31 cellular contexts compared by ENCODE assay signal in the genomic region with DNA sequence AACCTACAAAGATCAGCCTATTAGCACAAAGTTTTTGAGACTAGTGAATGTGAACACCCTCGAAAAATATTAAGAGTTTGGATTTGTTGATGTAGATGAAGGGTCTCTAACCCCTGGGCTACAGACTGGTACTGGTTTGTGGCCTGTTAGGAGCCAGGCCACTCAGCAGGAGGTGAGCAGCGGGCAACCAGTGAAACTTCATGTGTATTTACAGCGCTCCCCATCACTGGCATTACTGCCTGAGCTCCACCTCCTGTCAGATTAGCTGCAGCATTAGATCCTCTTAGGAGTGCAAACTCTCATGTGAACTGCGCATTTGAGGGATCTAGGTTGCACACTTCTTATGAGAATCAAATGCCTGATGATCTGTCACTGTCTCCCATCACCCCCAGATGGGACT.
"Had no signal": no experiment of that assay in that cellular context is flagged by ENCODE, and none has a peak within 500 bp of the region (broad histone marks: within the 10 kb centered on the region; RNA-seq: fewer than 3 reads in every experiment).

No MANE protein-coding gene starts in this region.

- DNase-seq: activated CD4-positive, alpha-beta memory T cell treated with anti-CD3 and anti-CD28 coated beads, Interleukin-2, amount 10 ng/mL, durations not matched to agents 7 days and 5 days; activated CD4-positive, alpha-beta T cell treated with anti-CD3 and anti-CD28 coated beads for 1 hour; activated CD4-positive, alpha-beta T cell treated with anti-CD3 and anti-CD28 coated beads for 4 hours; activated CD4-positive, alpha-beta T cell treated with anti-CD3 and anti-CD28 coated beads, Interleukin-2, amount 10 ng/mL, durations not matched to agents 7 days and 5 days; activated CD4-positive, alpha-beta T cell treated with anti-CD3 and anti-CD28 coated beads, Interleukin-2, amount 50 U/mL, for 4 hours; activated CD8-positive, alpha-beta memory T cell treated with anti-CD3 and anti-CD28 coated beads, Interleukin-2, amount 50 U/mL, for 48 hours; activated gamma-delta T cell; activated naive CD4-positive, alpha-beta T cell; activated naive CD4-positive, alpha-beta T cell treated with anti-CD3 and anti-CD28 coated beads, Interleukin-2, amount 10 ng/mL, durations not matched to agents 7 days and 5 days; activated naive CD8-positive, alpha-beta T cell treated with anti-CD3 and anti-CD28 coated beads, Interleukin-2, amount 10 ng/mL, durations not matched to agents 7 days and 5 days; activated T-cell treated with anti-CD3 and anti-CD28 coated beads for 4 hours; activated T-cell treated with anti-CD3 and anti-CD28 coated beads, Interleukin-2, amount 50 U/mL, for 24 hours; activated T-cell treated with anti-CD3 and anti-CD28 coated beads, Interleukin-2, amount 50 U/mL, for 72 hours; central memory CD4-positive, alpha-beta T cell; cerebellar nuclear complex; colonic mucosa; effector CD8-positive, alpha-beta T cell; esophagus squamous epithelium; foreskin melanocyte; head of caudate nucleus; T-helper 2 cell had no signal

- H3K27me3 ChIP-seq: ascending aorta, breast epithelium, cardiac muscle cell, colonic mucosa, esophagus squamous epithelium, gastroesophageal sphincter had no signal

- H3K9me3 Mint-ChIP-seq: activated CD4-positive, alpha-beta memory T cell treated with anti-CD3 and anti-CD28 coated beads, Interleukin-2, amount 10 ng/mL, durations not matched to agents 7 days and 5 days; activated CD4-positive, alpha-beta T cell treated with anti-CD3 and anti-CD28 coated beads, Interleukin-2, amount 10 ng/mL, durations not matched to agents 7 days and 5 days; activated naive CD4-positive, alpha-beta T cell treated with anti-CD3 and anti-CD28 coated beads, Interleukin-2, amount 10 ng/mL, durations not matched to agents 7 days and 5 days; activated naive CD4-positive, alpha-beta T cell treated with anti-CD3 and anti-CD28 coated beads, Interleukin-2, amount 50 U/mL, for 72 hours; activated naive CD8-positive, alpha-beta T cell treated with anti-CD3 and anti-CD28 coated beads, Interleukin-2, amount 10 ng/mL, durations not matched to agents 7 days and 5 days; activated T-cell treated with anti-CD3 and anti-CD28 coated beads, Interleukin-2, amount 50 U/mL, for 24 hours; activated T-cell treated with anti-CD3 and anti-CD28 coated beads, Interleukin-2, amount 50 U/mL, for 72 hours; brain; WTC11 had no signal

- H3K9me3 ChIP-seq: ascending aorta, breast epithelium, colonic mucosa, esophagus squamous epithelium, gastroesophageal sphincter had no signal

- H3K4me3 ChIP-seq: ascending aorta, breast epithelium, cardiac muscle cell, colonic mucosa, esophagus squamous epithelium, gastroesophageal sphincter had no signal

- H3K27me3 Mint-ChIP-seq: activated CD4-positive, alpha-beta memory T cell treated with anti-CD3 and anti-CD28 coated beads, Interleukin-2, amount 10 ng/mL, durations not matched to agents 7 days and 5 days; activated naive CD4-positive, alpha-beta T cell treated with anti-CD3 and anti-CD28 coated beads, Interleukin-2, amount 10 ng/mL, durations not matched to agents 7 days and 5 days; activated T-cell treated with anti-CD3 and anti-CD28 coated beads, Interleukin-2, amount 50 U/mL, for 24 hours had no signal

- FAIRE-seq: endometrium, endothelial cell of umbilical vein had no signal

- H3K27ac ChIP-seq: ascending aorta, breast epithelium, cardiac muscle cell, colonic mucosa, epithelial cell of prostate, esophagus squamous epithelium, gastroesophageal sphincter had no signal

- H3K4me3 Mint-ChIP-seq: activated CD4-positive, alpha-beta memory T cell treated with anti-CD3 and anti-CD28 coated beads, Interleukin-2, amount 10 ng/mL, durations not matched to agents 7 days and 5 days; activated CD4-positive, alpha-beta T cell treated with anti-CD3 and anti-CD28 coated beads, Interleukin-2, amount 10 ng/mL, durations not matched to agents 7 days and 5 days; activated naive CD4-positive, alpha-beta T cell treated with anti-CD3 and anti-CD28 coated beads, Interleukin-2, amount 10 ng/mL, durations not matched to agents 7 days and 5 days; activated naive CD8-positive, alpha-beta T cell treated with anti-CD3 and anti-CD28 coated beads, Interleukin-2, amount 10 ng/mL, durations not matched to agents 7 days and 5 days; activated T-cell treated with anti-CD3 and anti-CD28 coated beads, Interleukin-2, amount 50 U/mL, for 24 hours; activated T-cell treated with anti-CD3 and anti-CD28 coated beads, Interleukin-2, amount 50 U/mL, for 72 hours; brain; WTC11 had no signal

- H3K4me1 ChIP-seq: ascending aorta, breast epithelium, colonic mucosa, esophagus squamous epithelium, gastroesophageal sphincter had no signal

- H3K27ac Mint-ChIP-seq: activated CD4-positive, alpha-beta memory T cell treated with anti-CD3 and anti-CD28 coated beads, Interleukin-2, amount 10 ng/mL, durations not matched to agents 7 days and 5 days; activated CD4-positive, alpha-beta T cell treated with anti-CD3 and anti-CD28 coated beads, Interleukin-2, amount 10 ng/mL, durations not matched to agents 7 days and 5 days; activated naive CD4-positive, alpha-beta T cell treated with anti-CD3 and anti-CD28 coated beads, Interleukin-2, amount 10 ng/mL, durations not matched to agents 7 days and 5 days; activated naive CD4-positive, alpha-beta T cell treated with anti-CD3 and anti-CD28 coated beads, Interleukin-2, amount 50 U/mL, for 72 hours; activated naive CD8-positive, alpha-beta T cell treated with anti-CD3 and anti-CD28 coated beads, Interleukin-2, amount 10 ng/mL, durations not matched to agents 7 days and 5 days; activated T-cell treated with anti-CD3 and anti-CD28 coated beads, Interleukin-2, amount 50 U/mL, for 24 hours; activated T-cell treated with anti-CD3 and anti-CD28 coated beads, Interleukin-2, amount 50 U/mL, for 72 hours; WTC11 had no signal

- ATAC-seq: activated naive CD4-positive, alpha-beta T cell treated with anti-CD3 and anti-CD28 coated beads, Interleukin-2, amount 50 U/mL, for 72 hours; activated T-cell treated with anti-CD3 and anti-CD28 coated beads, Interleukin-2, amount 50 U/mL, for 72 hours; gastroesophageal sphincter; WTC11 had no signal

- H3K4me1 Mint-ChIP-seq: activated CD4-positive, alpha-beta T cell treated with anti-CD3 and anti-CD28 coated beads, Interleukin-2, amount 10 ng/mL, durations not matched to agents 7 days and 5 days had no signal

- H3K36me3 Mint-ChIP-seq: activated naive CD4-positive, alpha-beta T cell treated with anti-CD3 and anti-CD28 coated beads, Interleukin-2, amount 10 ng/mL, durations not matched to agents 7 days and 5 days; activated naive CD8-positive, alpha-beta T cell treated with anti-CD3 and anti-CD28 coated beads, Interleukin-2, amount 10 ng/mL, durations not matched to agents 7 days and 5 days; brain; WTC11 had no signal

- H3K36me3 ChIP-seq: ascending aorta, breast epithelium, cardiac muscle cell, colonic mucosa, esophagus squamous epithelium, gastroesophageal sphincter had no signal
